Comparison of ENCODE assay signal across 11 cellular contexts in genomic region chr20:258963-259362, GRCh38. TPM values are rescaled to one million over a fixed set of nuclear protein-coding genes. Genes with fewer than 3 reads are reported as not detected.
DNase-seq lines count a peak whose midpoint lies in the region.
"Had no signal": no experiment of that assay in that cellular context is flagged by ENCODE, and none has a peak within 500 bp of the region (broad histone marks: within the 10 kb centered on the region; RNA-seq: fewer than 3 reads in every experiment).

No MANE protein-coding gene starts in this region.

- in situ Hi-C loops in ACHN (cut with HindIII; ENCODE audit: low pct_ligation_motif_present, low pct_unique_long_range_greater_than_20kb, low sequenced_read_pairs) = no loop called here

- DNase-seq in ACHN (peak; percentile 18), GDM1 (lab: John Stamatoyannopoulos, UW) (peak; percentile 1), NCI-H460 (ENCODE audit: extremely low read depth, low read depth) (peak; percentile 9), dermis blood vessel endothelial cell (peak; percentile 53), mucosa of gallbladder (ENCODE audit: low spot score) (no peak), NCI-H446 treated with DMSO at 0.1 percent for 48 hours (lab: John Stamatoyannopoulos, UW) (no peak), NCI-H524 treated with DMSO at 0.1 percent for 48 hours (lab: John Stamatoyannopoulos, UW) (no peak)
- no peak for DNase-seq in stimulated activated CD4-positive, alpha-beta T cell treated with anti-CD3 and anti-CD28 coated beads, Interleukin-4, amount 100 ng/mL, for 1 hour
- DNase-seq: activated CD4-positive, CD25-positive, alpha-beta regulatory T cell treated with anti-CD3 and anti-CD28 coated beads, Interleukin-2, amount 50 U/mL, for 72 hours; transverse colon had no signal

RNA-seq across cellular contexts. Expression of gene DEFB132, which starts 1.4 kb away (rescaled TPM):
- not detected in 2 replicates for total RNA-seq in NCI-H460 (2014; rRNA removed; shearing (Covaris generic))
- not detected in 2 replicates for polyA plus RNA-seq in NCI-H460 (2014; cell fraction: nucleus; rRNA removed)
- total RNA-seq in dermis blood vessel endothelial cell (not detected in 2 replicates), mucosa of gallbladder (not detected)
- total RNA-seq: transverse colon had no signal

RNA-seq across cellular contexts. Expression of gene C20orf96, which starts 31.6 kb away (rescaled TPM):
- 1.0 and 3.4 TPM in 2 replicates for total RNA-seq in NCI-H460 (2014; rRNA removed; shearing (Covaris generic))
- polyA plus RNA-seq in NCI-H460 (2014; cell fraction: nucleus; rRNA removed) = 5.3 and 6.9 TPM in 2 replicates
- total RNA-seq in dermis blood vessel endothelial cell (3.2 and 6.7 TPM in 2 replicates), mucosa of gallbladder (10.6 TPM)

RNA-seq across cellular contexts. Expression of gene DEFB129, which starts 31.9 kb away (rescaled TPM):
- total RNA-seq in NCI-H460 (2014; rRNA removed; shearing (Covaris generic)) = not detected in 2 replicates
- polyA plus RNA-seq in NCI-H460 (2014; cell fraction: nucleus; rRNA removed) = not detected in 2 replicates
- total RNA-seq in dermis blood vessel endothelial cell = not detected in 2 replicates
- total RNA-seq in mucosa of gallbladder = not detected
- total RNA-seq: left lobe of liver, transverse colon had no signal

RNA-seq across cellular contexts. Expression of gene ZCCHC3, which starts 38.4 kb away (rescaled TPM):
- total RNA-seq in NCI-H460 (2014; rRNA removed; shearing (Covaris generic)) = 18.8 and 20.9 TPM in 2 replicates
- polyA plus RNA-seq in NCI-H460 (2014; cell fraction: nucleus; rRNA removed) = 10.6 and 14.5 TPM in 2 replicates
- 18.8 and 23.8 TPM in 2 replicates for total RNA-seq in dermis blood vessel endothelial cell
- 16.7 TPM for total RNA-seq in mucosa of gallbladder

Comparison
In these comparisons a context has a peak if more than half of its experiments do, and no peak if none do; other contexts are left out.
1. DNase-seq: peak in ACHN (single experiment), GDM1 (single experiment), NCI-H460 (single experiment) and dermis blood vessel endothelial cell (single experiment); none in mucosa of gallbladder (single experiment), NCI-H446 treated with DMSO at 0.1 percent for 48 hours (single experiment), NCI-H524 treated with DMSO at 0.1 percent for 48 hours (single experiment) and stimulated activated CD4-positive, alpha-beta T cell treated with anti-CD3 and anti-CD28 coated beads, Interleukin-4, amount 100 ng/mL, for 1 hour (single experiment).